In the genomic region with DNA sequence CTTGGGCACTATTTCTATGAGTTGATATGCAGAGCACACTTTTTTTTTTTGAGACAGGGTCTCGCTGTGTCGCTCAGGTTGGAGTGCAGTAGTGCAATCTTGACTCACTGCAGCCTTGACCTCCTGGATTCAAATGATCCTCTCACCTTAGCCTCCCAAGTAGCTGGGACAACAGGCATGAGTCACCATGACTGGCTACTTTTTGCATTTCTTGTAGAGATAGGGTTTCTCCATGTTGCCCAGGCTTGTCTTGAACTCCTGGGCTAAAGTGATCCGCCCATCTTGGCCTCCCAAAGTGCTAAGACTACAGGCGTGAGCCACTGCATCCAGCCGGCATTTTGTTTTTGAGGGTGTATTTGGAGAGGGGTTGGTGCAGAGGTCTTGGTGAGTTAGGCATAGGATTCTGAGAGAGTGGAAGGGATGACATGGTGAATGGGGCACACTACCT, we compare ENCODE assay signal across 1 cellular context.
TF ChIP-seq lines count a peak whose summit lies in the region.

No MANE protein-coding gene starts in this region.

TF ChIP-seq in K562, 482 proteins besides CTCF, POLR2A, EP300 and RAD21 (continued from another document and continues in another):
- TF ChIP-seq POU5F1 (IDR thresholded peaks at IDR 0.05; ENCODE audit: borderline replicate concordance, low read depth, low read length, partially characterized antibody), result no peak
- TF ChIP-seq, protein P1, sequence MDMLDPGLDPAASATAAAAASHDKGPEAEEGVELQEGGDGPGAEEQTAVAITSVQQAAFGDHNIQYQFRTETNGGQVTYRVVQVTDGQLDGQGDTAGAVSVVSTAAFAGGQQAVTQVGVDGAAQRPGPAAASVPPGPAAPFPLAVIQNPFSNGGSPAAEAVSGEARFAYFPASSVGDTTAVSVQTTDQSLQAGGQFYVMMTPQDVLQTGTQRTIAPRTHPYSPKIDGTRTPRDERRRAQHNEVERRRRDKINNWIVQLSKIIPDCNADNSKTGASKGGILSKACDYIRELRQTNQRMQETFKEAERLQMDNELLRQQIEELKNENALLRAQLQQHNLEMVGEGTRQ (CRISPR knock-in tag; IDR thresholded peaks at IDR 0.05), result no peak
- no peak for TF ChIP-seq SIX5 (IDR thresholded peaks at IDR 0.05; ENCODE audit: borderline replicate concordance in 1 of 2, insufficient read depth in 1 of 2, low read depth in 1 of 2, low read length in 2 of 2)
- TF ChIP-seq ZNF280B (CRISPR knock-in tag; IDR thresholded peaks at IDR 0.05), result no peak
- TF ChIP-seq POLR3G (IDR thresholded peaks at IDR 0.05; ENCODE audit: extremely low read depth, insufficient read length, insufficient replicate concordance), result no peak
- no peak for TF ChIP-seq ZNF609 (CRISPR knock-in tag; IDR thresholded peaks at IDR 0.05; ENCODE audit: borderline replicate concordance)
- no peak for TF ChIP-seq TGIF2 (CRISPR knock-in tag; IDR thresholded peaks at IDR 0.05)
- no peak for TF ChIP-seq HNRNPLL (IDR thresholded peaks at IDR 0.05; ENCODE audit: low read depth, low read length, poor library complexity, severe bottlenecking)
- no peak for TF ChIP-seq NFIX (CRISPR knock-in tag; IDR thresholded peaks at IDR 0.05; ENCODE audit: low read depth)
- TF ChIP-seq FOXO4 (CRISPR knock-in tag; IDR thresholded peaks at IDR 0.05), result no peak
- TF ChIP-seq KLF16 (IDR thresholded peaks at IDR 0.05), result no peak
- peak; percentile 91 for TF ChIP-seq SMARCA4 (IDR thresholded peaks at IDR 0.05)
- no peak for TF ChIP-seq NCOA6 (IDR thresholded peaks at IDR 0.05)
- no peak for TF ChIP-seq GTF2E2 (tag; IDR thresholded peaks at IDR 0.05)
- TF ChIP-seq NRF1 (conservative IDR thresholded peaks at IDR 0.05 in 1 of 2, IDR thresholded peaks at IDR 0.05 in 1 of 2), result peak in 1 of 2 experiments; percentile 38; a peak in 1 of 4 replicates
- TF ChIP-seq ZBTB49 (CRISPR knock-in tag; IDR thresholded peaks at IDR 0.05; ENCODE audit: borderline replicate concordance), result no peak
- no peak for TF ChIP-seq SAFB (IDR thresholded peaks at IDR 0.05; ENCODE audit: borderline replicate concordance, low read depth, low read length)
- TF ChIP-seq, protein P2, sequence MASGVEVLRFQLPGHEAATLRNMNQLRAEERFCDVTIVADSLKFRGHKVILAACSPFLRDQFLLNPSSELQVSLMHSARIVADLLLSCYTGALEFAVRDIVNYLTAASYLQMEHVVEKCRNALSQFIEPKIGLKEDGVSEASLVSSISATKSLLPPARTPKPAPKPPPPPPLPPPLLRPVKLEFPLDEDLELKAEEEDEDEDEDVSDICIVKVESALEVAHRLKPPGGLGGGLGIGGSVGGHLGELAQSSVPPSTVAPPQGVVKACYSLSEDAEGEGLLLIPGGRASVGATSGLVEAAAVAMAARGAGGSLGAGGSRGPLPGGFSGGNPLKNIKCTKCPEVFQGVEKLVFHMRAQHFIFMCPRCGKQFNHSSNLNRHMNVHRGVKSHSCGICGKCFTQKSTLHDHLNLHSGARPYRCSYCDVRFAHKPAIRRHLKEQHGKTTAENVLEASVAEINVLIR (CRISPR knock-in tag; IDR thresholded peaks at IDR 0.05), result no peak
- TF ChIP-seq KDM1A (IDR thresholded peaks at IDR 0.05), result peak; percentile 56 to 73; a peak in 3 of 4 replicates
- TF ChIP-seq ZNF561 (CRISPR knock-in tag; conservative IDR thresholded peaks at IDR 0.05), result no peak
- no peak for TF ChIP-seq DNMT1 (IDR thresholded peaks at IDR 0.05)
- no peak for TF ChIP-seq ZNF212 (CRISPR knock-in tag; IDR thresholded peaks at IDR 0.05)
- TF ChIP-seq ZNF77 (CRISPR knock-in tag; IDR thresholded peaks at IDR 0.05), result no peak
- no peak for TF ChIP-seq BCL6 (CRISPR knock-in tag; IDR thresholded peaks at IDR 0.05)
- TF ChIP-seq ELF1 (tag; IDR thresholded peaks at IDR 0.05), result no peak
- no peak for TF ChIP-seq AFF1 (IDR thresholded peaks at IDR 0.05; ENCODE audit: low read depth in 1 of 2, partially characterized antibody in 2 of 2)
- no peak for TF ChIP-seq ZNF717 (CRISPR knock-in tag; IDR thresholded peaks at IDR 0.05)
- TF ChIP-seq POLR2H (tag; IDR thresholded peaks at IDR 0.05; ENCODE audit: low read depth), result no peak
- no peak for TF ChIP-seq KLF13 (tag; IDR thresholded peaks at IDR 0.05; ENCODE audit: borderline replicate concordance, low read depth)
- TF ChIP-seq REST (CRISPR knock-in tag; IDR thresholded peaks at IDR 0.05; ENCODE audit: low read depth), result no peak
- no peak for TF ChIP-seq ZNF217 (CRISPR knock-in tag; IDR thresholded peaks at IDR 0.05)
- TF ChIP-seq GABPB2 (CRISPR knock-in tag; conservative IDR thresholded peaks at IDR 0.05), result no peak
- TF ChIP-seq TCF7L2 (IDR thresholded peaks at IDR 0.05; ENCODE audit: low read depth, low read length), result no peak
- no peak for TF ChIP-seq KLF1 (tag; IDR thresholded peaks at IDR 0.05)
- no peak for TF ChIP-seq CEBPB (tag; IDR thresholded peaks at IDR 0.05)
- TF ChIP-seq TAL1 (IDR thresholded peaks at IDR 0.05), result no peak
- TF ChIP-seq GTF2B (IDR thresholded peaks at IDR 0.05; ENCODE audit: extremely low read depth, insufficient read length), result no peak
- no peak for TF ChIP-seq HMGN3 (IDR thresholded peaks at IDR 0.05; ENCODE audit: borderline replicate concordance, extremely low read depth, insufficient read length, low read depth, low read length)
- no peak for TF ChIP-seq POLR2AphosphoS2 (IDR thresholded peaks at IDR 0.05; ENCODE audit: low read length)
